ENCODE assay signal across 1 cellular context in genomic region chr5:157743163-157744054, GRCh38.
TF ChIP-seq lines count a peak whose summit lies in the region.

LSM11 (plus strand) TSS chr5:157743712; CDS start chr5:157743751, 39 bp downstream.

TF ChIP-seq in K562, 482 proteins besides CTCF, POLR2A, EP300 and RAD21 (continued from another document and continues in another):
- no peak for TF ChIP-seq PHF20 (IDR thresholded peaks at IDR 0.05; ENCODE audit: partially characterized antibody)
- TF ChIP-seq PKNOX1 (IDR thresholded peaks at IDR 0.05) = peak; percentile 63
- no peak for TF ChIP-seq EZH2 (IDR thresholded peaks at IDR 0.05; ENCODE audit: borderline replicate concordance, low read depth, low read length)
- 0 out of 2 replicates have a peak, but pooled peaks have one; percentile 19 for TF ChIP-seq FOXJ2 (tag; IDR thresholded peaks at IDR 0.05)
- TF ChIP-seq PML (IDR thresholded peaks at IDR 0.05; ENCODE audit: low read length) = peak; percentile 45; the same call in 1 of the 2 replicates
- TF ChIP-seq KLF16 (IDR thresholded peaks at IDR 0.05) = 0 out of 2 replicates have a peak, but pooled peaks have one; percentile 53
- peak; percentile 50 for TF ChIP-seq TAF1 (IDR thresholded peaks at IDR 0.05; ENCODE audit: control insufficient read depth, extremely low read depth, insufficient read depth, low read length, severe bottlenecking)
- no peak for TF ChIP-seq HMBOX1 (IDR thresholded peaks at IDR 0.05)
- TF ChIP-seq HNRNPLL (IDR thresholded peaks at IDR 0.05; ENCODE audit: low read depth, low read length, poor library complexity, severe bottlenecking) = peak; percentile 35
- TF ChIP-seq NRF1 (conservative IDR thresholded peaks at IDR 0.05 in 1 of 2, IDR thresholded peaks at IDR 0.05 in 1 of 2) = peak; percentile 91 to 92
- peak; percentile 69 for TF ChIP-seq TFAP4 (CRISPR knock-in tag; IDR thresholded peaks at IDR 0.05; ENCODE audit: borderline replicate concordance)
- TF ChIP-seq MBD1 (CRISPR knock-in tag; IDR thresholded peaks at IDR 0.05) = no peak
- no peak for TF ChIP-seq CHD4 (IDR thresholded peaks at IDR 0.05; ENCODE audit: insufficient read depth, insufficient replicate concordance, low read depth, low read length, poor library complexity, severe bottlenecking)
- TF ChIP-seq ZNF263 (CRISPR knock-in tag; IDR thresholded peaks at IDR 0.05; ENCODE audit: borderline replicate concordance) = peak; percentile 50; the same call in 1 of the 2 replicates
- peak; percentile 89 for TF ChIP-seq POLR2G (IDR thresholded peaks at IDR 0.05; ENCODE audit: low read depth, low read length)
- 0 out of 3 replicates have a peak, but pooled peaks of 1 of the 2 experiments have one; percentile 27 for TF ChIP-seq CBX3 (IDR thresholded peaks at IDR 0.05; ENCODE audit: borderline replicate concordance in 1 of 2, low read length in 2 of 2)
- TF ChIP-seq PRPF4 (IDR thresholded peaks at IDR 0.05; ENCODE audit: insufficient read depth, low read depth, low read length, poor library complexity, severe bottlenecking) = peak; percentile 33
- TF ChIP-seq ZBTB8A (IDR thresholded peaks at IDR 0.05; ENCODE audit: partially characterized antibody) = no peak
- peak; percentile 59 for TF ChIP-seq FIP1L1 (IDR thresholded peaks at IDR 0.05; ENCODE audit: low read depth, low read length, poor library complexity, severe bottlenecking)
- TF ChIP-seq SP1 (CRISPR knock-in tag; IDR thresholded peaks at IDR 0.05) = peak; percentile 75; the same call in 1 of the 2 replicates
- TF ChIP-seq MIER1 (IDR thresholded peaks at IDR 0.05; ENCODE audit: low read depth) = peak; percentile 22; the same call in 1 of the 2 replicates
- peak; percentile 64; the same call in 1 of the 2 replicates for TF ChIP-seq PHF8 (IDR thresholded peaks at IDR 0.05; ENCODE audit: borderline replicate concordance, low read length)
- TF ChIP-seq CUX1 (CRISPR knock-in tag; IDR thresholded peaks at IDR 0.05) = no peak
- peak; percentile 70 for TF ChIP-seq CCNT2 (IDR thresholded peaks at IDR 0.05; ENCODE audit: borderline replicate concordance, extremely low read depth, insufficient read length, low read depth, low read length)
- no peak for TF ChIP-seq BHLHE40 (IDR thresholded peaks at IDR 0.05; ENCODE audit: low read length)
- no peak for TF ChIP-seq TAF9B (IDR thresholded peaks at IDR 0.05; ENCODE audit: partially characterized antibody)
- TF ChIP-seq E2F8 (IDR thresholded peaks at IDR 0.05; ENCODE audit: low read depth, partially characterized antibody) = no peak
- 0 out of 2 replicates have a peak, but pooled peaks have one; percentile 52 for TF ChIP-seq GATAD2A (IDR thresholded peaks at IDR 0.05)
- TF ChIP-seq ZNF384 (IDR thresholded peaks at IDR 0.05; ENCODE audit: low read depth, low read length) = peak; percentile 41; the same call in 1 of the 2 replicates
- no peak for TF ChIP-seq NBN (IDR thresholded peaks at IDR 0.05; ENCODE audit: low read depth)
- TF ChIP-seq VEZF1 (CRISPR knock-in tag; IDR thresholded peaks at IDR 0.05) = peak; percentile 62
- TF ChIP-seq EGR1 (conservative IDR thresholded peaks at IDR 0.05) = peak; percentile 19; the same call in 1 of the 2 replicates
- TF ChIP-seq JUND (IDR thresholded peaks at IDR 0.05; ENCODE audit: borderline replicate concordance, low read depth, low read length) = peak; percentile 66
- TF ChIP-seq JUND (tag; IDR thresholded peaks at IDR 0.05; ENCODE audit: borderline replicate concordance, low read depth, low read length) = no peak; the same call in 2 of the 3 replicates
- no peak for TF ChIP-seq ZSCAN32 (CRISPR knock-in tag; IDR thresholded peaks at IDR 0.05)
- peak; percentile 83; the same call in 1 of the 2 replicates for TF ChIP-seq XRCC5 (IDR thresholded peaks at IDR 0.05; ENCODE audit: low read depth, low read length)
- TF ChIP-seq L3MBTL2 (IDR thresholded peaks at IDR 0.05) = peak; percentile 83
- TF ChIP-seq HOMEZ (CRISPR knock-in tag; IDR thresholded peaks at IDR 0.05) = no peak
- TF ChIP-seq CLOCK (CRISPR knock-in tag; IDR thresholded peaks at IDR 0.05; ENCODE audit: borderline replicate concordance) = no peak
